ENCODE assay signal across 12 cellular contexts in the genomic region with DNA sequence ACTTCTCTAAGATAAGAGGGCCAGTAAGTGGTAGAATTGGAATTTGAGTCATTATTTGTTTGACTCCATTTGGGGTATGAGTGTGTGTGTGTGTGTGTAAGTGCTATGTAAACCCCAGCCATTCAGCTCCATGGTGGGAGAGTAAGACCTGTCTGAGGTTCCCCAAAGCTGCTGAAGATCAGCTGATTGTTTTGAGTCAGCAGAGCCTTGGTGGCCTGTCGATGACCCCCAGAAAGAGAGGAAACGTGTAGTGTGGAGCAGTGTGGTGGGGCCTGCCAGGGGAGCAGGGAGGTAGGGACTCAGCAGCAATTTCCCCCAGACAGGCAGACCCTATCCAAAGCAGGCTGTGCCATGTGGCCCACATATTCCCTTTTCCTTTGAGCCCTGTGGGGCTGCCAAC. TPM values are rescaled to one million over a fixed set of nuclear protein-coding genes. Genes with fewer than 3 reads are reported as not detected.
DNase-seq lines count a peak whose midpoint lies in the region; ATAC-seq and TF ChIP-seq lines count a peak whose summit lies in the region.
"Had no signal": no experiment of that assay in that cellular context is flagged by ENCODE, and none has a peak within 500 bp of the region (broad histone marks: within the 10 kb centered on the region; RNA-seq: fewer than 3 reads in every experiment).

No MANE protein-coding gene starts in this region.

- peak overlapping the region; percentile 70 for H3K4me3 Mint-ChIP-seq in endothelial cell (ENCODE audit: unreplicated experiment)

- peaks cover 12% of the 10 kb centered on the region for H3K27me3 Mint-ChIP-seq in endothelial cell (ENCODE audit: unreplicated experiment)

- peak; percentile 35 for ATAC-seq in HG03060 (IDR thresholded peaks at IDR 0.05; ENCODE audit: low read depth, unreplicated experiment)

- H2AFZ ChIP-seq in osteoblast (ENCODE audit: low read length), result no peak overlapping the region

- H3K79me2 ChIP-seq in osteoblast (ENCODE audit: insufficient read depth, low read length), result peaks cover 96% of the 10 kb centered on the region

- no peaks in the 10 kb centered on the region for H3K27me3 ChIP-seq in osteoblast (ENCODE audit: insufficient read depth, low read length)
- H3K27me3 ChIP-seq: dorsolateral prefrontal cortex had no signal

- peak overlapping the region; percentile 98 for H3K27ac ChIP-seq in osteoblast (ENCODE audit: low read depth, low read length)

- TF ChIP-seq CTCF in endothelial cell (IDR thresholded peaks at IDR 0.05; ENCODE audit: unreplicated experiment) (no peak), osteoblast (IDR thresholded peaks at IDR 0.05; ENCODE audit: extremely low read depth, low read depth, low read length) (no peak)

- H3K4me1 Mint-ChIP-seq in endothelial cell (ENCODE audit: unreplicated experiment), result peaks cover 63% of the 10 kb centered on the region

- peaks cover 26% of the 10 kb centered on the region for H3K36me3 Mint-ChIP-seq in endothelial cell (ENCODE audit: low read depth, unreplicated experiment)

- H3K4me1 ChIP-seq in osteoblast (ENCODE audit: insufficient read depth, low read length), result peaks cover 49% of the 10 kb centered on the region

- peak overlapping the region; percentile 67 for H3K27ac Mint-ChIP-seq in endothelial cell (ENCODE audit: unreplicated experiment)

- peak; percentile 58 for DNase-seq in Daoy (ENCODE audit: low read depth)
- DNase-seq in endothelial cell (ENCODE audit: low spot score), result no peak
- DNase-seq in osteoblast (ENCODE audit: insufficient read length, low spot score, missing footprints), result peak; percentile 96
- DNase-seq in effector CD8-positive, alpha-beta T cell (lab: John Stamatoyannopoulos, UW), result no peak
- no peak for DNase-seq in DMS79 (lab: John Stamatoyannopoulos, UW)
- DNase-seq in activated gamma-delta T cell (lab: John Stamatoyannopoulos, UW), result no peak
- no peak for DNase-seq in central memory CD4-positive, alpha-beta T cell
- DNase-seq: DMS153; NCI-H1105 treated with DMSO at 0.1 percent for 48 hours; stimulated activated CD4-positive, alpha-beta T cell treated with anti-CD3 and anti-CD28 coated beads, Interleukin-4, amount 100 ng/mL, for 1 hour had no signal

- H4K20me1 ChIP-seq in osteoblast (ENCODE audit: insufficient read depth, low read length), result peaks cover 55% of the 10 kb centered on the region

- no peaks in the 10 kb centered on the region for H3K9me3 ChIP-seq in osteoblast (ENCODE audit: low read depth, low read length)

- no peaks in the 10 kb centered on the region for H3K9me3 Mint-ChIP-seq in endothelial cell (ENCODE audit: unreplicated experiment)

- peaks cover 36% of the 10 kb centered on the region for H3K36me3 ChIP-seq in osteoblast (ENCODE audit: insufficient read depth, low read length)

- peak overlapping the region; percentile 50 for H3K4me3 ChIP-seq in osteoblast (ENCODE audit: insufficient read depth, low read length)

- peak overlapping the region; percentile 71 for H3K4me2 ChIP-seq in osteoblast (ENCODE audit: insufficient read depth, low read length)

RNA-seq across cellular contexts. Expression of a gene that starts 5.3 kb away (rescaled TPM):
- 28.1 and 28.3 TPM in 2 replicates for total RNA-seq in Daoy (2014; rRNA removed; shearing (Covaris generic))
- total RNA-seq in endothelial cell (ENCODE audit: unreplicated experiment), result 103 TPM
- 51.6 and 60.4 TPM in 2 replicates for total RNA-seq in osteoblast

RNA-seq across cellular contexts. Expression of a gene that starts 14.2 kb away (rescaled TPM):
- 397 and 510 TPM in 2 replicates for total RNA-seq in Daoy (2014; rRNA removed; shearing (Covaris generic))
- total RNA-seq in endothelial cell (ENCODE audit: unreplicated experiment) (401 TPM), osteoblast (375 and 427 TPM in 2 replicates)

RNA-seq across cellular contexts. Expression of a gene that starts 25.3 kb away (rescaled TPM):
- 53.5 and 57.9 TPM in 2 replicates for total RNA-seq in Daoy (2014; rRNA removed; shearing (Covaris generic))
- total RNA-seq in endothelial cell (ENCODE audit: unreplicated experiment), result 37.0 TPM
- 19.4 and 22.1 TPM in 2 replicates for total RNA-seq in osteoblast

RNA-seq across cellular contexts. Expression of a gene that starts 25.5 kb away (rescaled TPM):
- total RNA-seq in Daoy (2014; rRNA removed; shearing (Covaris generic)), result 26.9 and 28.1 TPM in 2 replicates
- total RNA-seq in endothelial cell (ENCODE audit: unreplicated experiment), result 68.1 TPM
- 44.8 and 46.7 TPM in 2 replicates for total RNA-seq in osteoblast

Comparison
In these comparisons a context has a peak if more than half of its experiments do, and no peak if none do; other contexts are left out.
1. DNase-seq: peak in Daoy (single experiment) and osteoblast (single experiment); none in endothelial cell (single experiment), effector CD8-positive, alpha-beta T cell (single experiment), DMS79 (single experiment), activated gamma-delta T cell (single experiment) and central memory CD4-positive, alpha-beta T cell (single experiment).